In the genomic region with DNA sequence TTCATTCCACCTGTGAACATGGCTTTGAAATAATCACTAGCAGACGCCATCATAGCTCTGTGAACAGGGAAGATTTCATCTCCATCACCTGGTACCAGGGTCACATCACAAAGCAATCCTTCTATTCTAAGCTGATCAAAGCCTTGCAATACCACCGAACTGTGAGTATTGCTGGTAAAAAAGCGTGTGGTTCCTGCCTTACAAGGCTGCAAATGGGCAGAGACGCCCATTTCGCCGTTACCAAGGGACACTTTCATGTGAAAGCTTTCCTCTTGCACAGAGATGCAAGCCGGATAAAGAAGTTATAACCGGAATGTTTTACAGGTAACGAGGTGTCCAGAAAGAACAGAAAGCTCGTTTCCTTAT, we compare ENCODE assay signal across 6 cellular contexts. TPM values are rescaled to one million over a fixed set of nuclear protein-coding genes. Genes with fewer than 3 reads are reported as not detected.
A peak's percentile ranks its signal among the peaks of the same experiment; 100 is the strongest.
DNase-seq lines count a peak whose midpoint lies in the region; ATAC-seq and TF ChIP-seq lines count a peak whose summit lies in the region.

No MANE protein-coding gene starts in this region.

- no peak for TF ChIP-seq EP300 in esophagus muscularis mucosa (IDR thresholded peaks at IDR 0.05)

- H3K4me1 Mint-ChIP-seq in stimulated activated memory B cell treated with anti-CD40 and anti-IgM and Interleukin-4, amounts not matched to agents 10 μg/mL and 1 μg/mL and 100 μg/mL, for 72 hours = peaks cover 48% of the 10 kb centered on the region

- DNase-seq in LNCaP clone FGC (ENCODE audit: low read depth) (no peak), esophagus muscularis mucosa (ENCODE audit: extremely low spot score) (no peak), ACHN (no peak), NCI-H82 treated with DMSO at 0.1 percent for 48 hours (lab: John Stamatoyannopoulos, UW; ENCODE audit: unreplicated experiment) (no peak)

- no peaks in the 10 kb centered on the region for H3K9me3 Mint-ChIP-seq in stimulated activated memory B cell treated with anti-CD40 and anti-IgM and Interleukin-4, amounts not matched to agents 10 μg/mL and 1 μg/mL and 100 μg/mL, for 72 hours

- H3K9me3 ChIP-seq in esophagus muscularis mucosa = no peaks in the 10 kb centered on the region

- H3K4me3 ChIP-seq in LNCaP clone FGC (ENCODE audit: low read depth, low read length) (peak overlapping the region; percentile 95), esophagus muscularis mucosa (peak overlapping the region; percentile 77 to 94 (median 84))

- H3K4me1 ChIP-seq in esophagus muscularis mucosa = peaks cover 42 to 52% (median 50%) of the 10 kb centered on the region in 4 donors

- no peaks in the 10 kb centered on the region for H3K27me3 ChIP-seq in esophagus muscularis mucosa

- H3K27me3 Mint-ChIP-seq in stimulated activated memory B cell treated with anti-CD40 and anti-IgM and Interleukin-4, amounts not matched to agents 10 μg/mL and 1 μg/mL and 100 μg/mL, for 72 hours = no peaks in the 10 kb centered on the region

- H3K27ac Mint-ChIP-seq in stimulated activated memory B cell treated with anti-CD40 and anti-IgM and Interleukin-4, amounts not matched to agents 10 μg/mL and 1 μg/mL and 100 μg/mL, for 72 hours = peak overlapping the region; percentile 90

- peak; percentile 9 for ATAC-seq in GM19463 (IDR thresholded peaks at IDR 0.05; ENCODE audit: unreplicated experiment)
- ATAC-seq in stimulated activated memory B cell treated with anti-CD40 and anti-IgM and Interleukin-4, amounts not matched to agents 10 μg/mL and 1 μg/mL and 100 μg/mL, for 72 hours = peak; percentile 4

- TF ChIP-seq CTCF in LNCaP clone FGC (IDR thresholded peaks at IDR 0.05; ENCODE audit: control insufficient read depth, extremely low read depth, insufficient read depth) = no peak
- TF ChIP-seq CTCF in esophagus muscularis mucosa (IDR thresholded peaks at IDR 0.05) = no peak

- H3K4me3 Mint-ChIP-seq in stimulated activated memory B cell treated with anti-CD40 and anti-IgM and Interleukin-4, amounts not matched to agents 10 μg/mL and 1 μg/mL and 100 μg/mL, for 72 hours = peak overlapping the region; percentile 86

- H3K36me3 ChIP-seq in esophagus muscularis mucosa = peaks cover 0 to 7% (median 0%) of the 10 kb centered on the region in 4 donors

- H3K27ac ChIP-seq in esophagus muscularis mucosa (replicated peaks in 1 of 4) = peak overlapping the region; percentile 91 to 95 (median 94)

- WGBS in esophagus muscularis mucosa = 0% methylated on average over 10 of the region's 10 CpGs

- intact Hi-C loops in esophagus muscularis mucosa (cut with DNase I) = loop anchor here (5.0 kb wide), 1 partner anchor 58 kb away; no protein-coding TSS in a partner anchor

- no peak for TF ChIP-seq POLR2A in esophagus muscularis mucosa (IDR thresholded peaks at IDR 0.05; ENCODE audit: low read depth)

- peaks cover 25% of the 10 kb centered on the region for H3K36me3 Mint-ChIP-seq in stimulated activated memory B cell treated with anti-CD40 and anti-IgM and Interleukin-4, amounts not matched to agents 10 μg/mL and 1 μg/mL and 100 μg/mL, for 72 hours

- in situ Hi-C loops in ACHN (cut with HindIII; ENCODE audit: low pct_ligation_motif_present, low pct_unique_long_range_greater_than_20kb, low sequenced_read_pairs) = no loop called here

RNA-seq across cellular contexts. Expression of gene KLHL9, which starts 0.6 kb away (rescaled TPM):
- total RNA-seq in esophagus muscularis mucosa = 10 to 100 TPM; 19.2 to 22.8 (median 21.3) TPM

RNA-seq across cellular contexts. Expression of gene IFNA6, which starts 16.1 kb away (rescaled TPM):
- total RNA-seq in esophagus muscularis mucosa = not detected

RNA-seq across cellular contexts. Expression of gene IFNA5, which starts 29.5 kb away (rescaled TPM):
- total RNA-seq in esophagus muscularis mucosa = not detected

RNA-seq across cellular contexts. Expression of gene IFNA13, which starts 33.3 kb away (rescaled TPM):
- not detected for total RNA-seq in esophagus muscularis mucosa

RNA-seq across cellular contexts. Expression of gene IFNA2, which starts 50.6 kb away (rescaled TPM):
- total RNA-seq in esophagus muscularis mucosa = not detected
